Comparison of ENCODE assay signal across 10 cellular contexts in genomic region chr17:45408611-45409421, GRCh38. TPM values are rescaled to one million over a fixed set of nuclear protein-coding genes. Genes with fewer than 3 reads are reported as not detected.
DNase-seq lines count a peak whose midpoint lies in the region; ATAC-seq and TF ChIP-seq lines count a peak whose summit lies in the region.
"Had no signal": no experiment of that assay in that cellular context is flagged by ENCODE, and none has a peak within 500 bp of the region (broad histone marks: within the 10 kb centered on the region; RNA-seq: fewer than 3 reads in every experiment).

No MANE protein-coding gene starts in this region.

- intact Hi-C loops in lower lobe of right lung (cut with DNase I): no loop called here

- H3K9me3 Mint-ChIP-seq in activated naive CD4-positive, alpha-beta T cell treated with anti-CD3 and anti-CD28 coated beads, Interleukin-2, amount 10 ng/mL, durations not matched to agents 7 days and 5 days: no peaks in the 10 kb centered on the region
- no peaks in the 10 kb centered on the region for H3K9me3 Mint-ChIP-seq in activated naive CD4-positive, alpha-beta T cell treated with anti-CD3 and anti-CD28 coated beads, Interleukin-2, amount 50 U/mL, for 72 hours
- H3K9me3 Mint-ChIP-seq in type B pancreatic cell: no peaks in the 10 kb centered on the region

- no peaks in the 10 kb centered on the region for H3K9me3 ChIP-seq in lower lobe of right lung

- CTCF ChIA-PET in activated naive CD4-positive, alpha-beta T cell treated with anti-CD3 and anti-CD28 coated beads, Interleukin-2, amount 10 ng/mL, durations not matched to agents 7 days and 5 days (lab: Charles Lee): interaction anchor here (0.6 to 1.9 kb wide), 7 partner anchors 10 to 177 kb away, joined by 3 to 9 read pairs (median 4); no protein-coding TSS in a partner anchor

- no peak for ATAC-seq in activated naive CD4-positive, alpha-beta T cell treated with anti-CD3 and anti-CD28 coated beads, Interleukin-2, amount 50 U/mL, for 72 hours
- ATAC-seq in lower lobe of right lung (no peak), HG03342 (IDR thresholded peaks at IDR 0.05; ENCODE audit: unreplicated experiment) (no peak)

- TF ChIP-seq CTCF in lower lobe of right lung (IDR thresholded peaks at IDR 0.05) (no peak), type B pancreatic cell (conservative IDR thresholded peaks at IDR 0.05) (no peak)

- H3K27me3 Mint-ChIP-seq in activated naive CD4-positive, alpha-beta T cell treated with anti-CD3 and anti-CD28 coated beads, Interleukin-2, amount 10 ng/mL, durations not matched to agents 7 days and 5 days: no peaks in the 10 kb centered on the region
- H3K27me3 Mint-ChIP-seq in type B pancreatic cell: no peaks in the 10 kb centered on the region

- H3K4me3 Mint-ChIP-seq in activated naive CD4-positive, alpha-beta T cell treated with anti-CD3 and anti-CD28 coated beads, Interleukin-2, amount 10 ng/mL, durations not matched to agents 7 days and 5 days: peak overlapping the region; percentile 99
- no peak overlapping the region for H3K4me3 Mint-ChIP-seq in type B pancreatic cell

- peak overlapping the region; percentile 81 for H3K27ac ChIP-seq in lower lobe of right lung

- peak overlapping the region; percentile 53 for H3K4me3 ChIP-seq in lower lobe of right lung

- H3K27ac Mint-ChIP-seq in activated naive CD4-positive, alpha-beta T cell treated with anti-CD3 and anti-CD28 coated beads, Interleukin-2, amount 10 ng/mL, durations not matched to agents 7 days and 5 days: peak overlapping the region; percentile 97
- H3K27ac Mint-ChIP-seq in activated naive CD4-positive, alpha-beta T cell treated with anti-CD3 and anti-CD28 coated beads, Interleukin-2, amount 50 U/mL, for 72 hours: peak overlapping the region; percentile 99 to 100
- H3K27ac Mint-ChIP-seq in type B pancreatic cell: peak overlapping the region; percentile 35

- peaks cover 33% of the 10 kb centered on the region for H3K36me3 Mint-ChIP-seq in activated naive CD4-positive, alpha-beta T cell treated with anti-CD3 and anti-CD28 coated beads, Interleukin-2, amount 10 ng/mL, durations not matched to agents 7 days and 5 days
- peaks cover 19 to 21% of the 10 kb centered on the region in 2 donors for H3K36me3 Mint-ChIP-seq in activated naive CD4-positive, alpha-beta T cell treated with anti-CD3 and anti-CD28 coated beads, Interleukin-2, amount 50 U/mL, for 72 hours
- no peaks in the 10 kb centered on the region for H3K36me3 Mint-ChIP-seq in type B pancreatic cell

- H3K36me3 ChIP-seq in lower lobe of right lung: peaks cover 23% of the 10 kb centered on the region

- H3K4me1 Mint-ChIP-seq in activated naive CD4-positive, alpha-beta T cell treated with anti-CD3 and anti-CD28 coated beads, Interleukin-2, amount 10 ng/mL, durations not matched to agents 7 days and 5 days: peaks cover 59% of the 10 kb centered on the region
- peaks cover 12% of the 10 kb centered on the region for H3K4me1 Mint-ChIP-seq in type B pancreatic cell (ENCODE audit: unreplicated experiment)

- no peak for DNase-seq in activated naive CD4-positive, alpha-beta T cell treated with anti-CD3 and anti-CD28 coated beads, Interleukin-2, amount 10 ng/mL, durations not matched to agents 7 days and 5 days
- no peak for DNase-seq in activated naive CD4-positive, alpha-beta T cell treated with Interleukin-2 at 50 U/mL for 16 hours
- no peak for DNase-seq in activated naive CD4-positive, alpha-beta T cell treated with anti-CD3 and anti-CD28 coated beads, Interleukin-2, amount 50 U/mL, for 72 hours (ENCODE audit: low spot score in 2 of 2)
- DNase-seq in lower lobe of right lung: no peak
- no peak for DNase-seq in type B pancreatic cell (ENCODE audit: extremely low spot score, unreplicated experiment)
- DNase-seq in COLO668 (lab: John Stamatoyannopoulos, UW; ENCODE audit: unreplicated experiment): no peak
- DNase-seq in midbrain (lab: John Stamatoyannopoulos, UW): no peak
- DNase-seq: AML-193, NCI-H1092 treated with DMSO at 0.1 percent for 48 hours had no signal

- H3K27me3 ChIP-seq in lower lobe of right lung (ENCODE audit: low read depth): no peaks in the 10 kb centered on the region

- H3K4me1 ChIP-seq in lower lobe of right lung: peaks cover 81% of the 10 kb centered on the region

RNA-seq across cellular contexts. Expression of gene ARHGAP27, which starts 23.9 kb away (rescaled TPM):
- 10 to 100 TPM; 49.7 to 55.1 TPM for total RNA-seq in activated naive CD4-positive, alpha-beta T cell treated with anti-CD3 and anti-CD28 coated beads, Interleukin-2, amount 50 U/mL, for 72 hours
- 71.0 TPM for total RNA-seq in lower lobe of right lung
- total RNA-seq in type B pancreatic cell (ENCODE audit: low replicate concordance): 26.8 and 56.2 TPM in 2 replicates

Comparison
In these comparisons a context has a peak if more than half of its experiments do, and no peak if none do; other contexts are left out.
1. H3K27ac Mint-ChIP-seq: peak in every context shown above with its lines; median percentile 100 in activated naive CD4-positive, alpha-beta T cell treated with anti-CD3 and anti-CD28 coated beads, Interleukin-2, amount 50 U/mL, for 72 hours; 97 in activated naive CD4-positive, alpha-beta T cell treated with anti-CD3 and anti-CD28 coated beads, Interleukin-2, amount 10 ng/mL, durations not matched to agents 7 days and 5 days; 35 in type B pancreatic cell.